8 cellular contexts compared by ENCODE assay signal in genomic region chr6:33201147-33201545, GRCh38. TPM values are rescaled to one million over a fixed set of nuclear protein-coding genes. Genes with fewer than 3 reads are reported as not detected.
DNase-seq lines count a peak whose midpoint lies in the region; ATAC-seq, FAIRE-seq and TF ChIP-seq lines count a peak whose summit lies in the region.

No MANE protein-coding gene starts in this region.

- H3K4me3 Mint-ChIP-seq in activated B cell treated with CpG ODN at 0.5 μM for 24 hours: peak overlapping the region; percentile 99

- no peaks in the 10 kb centered on the region for H3K9me3 ChIP-seq in GM23248 (ENCODE audit: low read depth)
- no peaks in the 10 kb centered on the region for H3K9me3 ChIP-seq in left ventricle myocardium inferior (replicated peaks)
- no peaks in the 10 kb centered on the region for H3K9me3 ChIP-seq in small intestine (ENCODE audit: control insufficient read depth, low read depth)

- POLR2A ChIA-PET in activated B cell treated with CpG ODN at 0.5 μM for 24 hours (lab: Charles Lee): no interaction called here

- CTCF ChIA-PET in activated B cell treated with CpG ODN at 0.5 μM for 24 hours (lab: Charles Lee): no interaction called here

- TF ChIP-seq CTCF in activated B cell treated with CpG ODN at 0.5 μM for 24 hours (IDR thresholded peaks at IDR 0.05) (no peak), left ventricle myocardium inferior (IDR thresholded peaks at IDR 0.05; ENCODE audit: borderline replicate concordance) (no peak)

- H3K9me3 Mint-ChIP-seq in activated B cell treated with CpG ODN at 0.5 μM for 24 hours: no peaks in the 10 kb centered on the region

- peaks cover 56% of the 10 kb centered on the region for H3K36me3 Mint-ChIP-seq in activated B cell treated with CpG ODN at 0.5 μM for 24 hours (ENCODE audit: low read depth)

- H3K9ac ChIP-seq in GM23248: peak overlapping the region; percentile 100

- H4K20me1 ChIP-seq in GM23248 (ENCODE audit: insufficient read depth): no peaks in the 10 kb centered on the region; the same call in 1 of the 2 replicates

- H3K27ac Mint-ChIP-seq in activated B cell treated with CpG ODN at 0.5 μM for 24 hours: peak overlapping the region; percentile 96

- ATAC-seq in activated B cell treated with CpG ODN at 0.5 μM for 24 hours (ENCODE audit: low read depth): no peak
- no peak for ATAC-seq in GM21723 (IDR thresholded peaks at IDR 0.05; ENCODE audit: unreplicated experiment)
- no peak for ATAC-seq in HG02642 (IDR thresholded peaks at IDR 0.05; ENCODE audit: poor library complexity, unreplicated experiment)

- peaks cover 74% of the 10 kb centered on the region for H3K79me2 ChIP-seq in GM23248 (ENCODE audit: insufficient read depth)

- DNase-seq in GM23248: no peak
- no peak for DNase-seq in activated B cell treated with CpG ODN at 0.5 μM for 24 hours
- no peak for DNase-seq in left ventricle myocardium inferior
- DNase-seq in small intestine: no peak
- DNase-seq in glomerular visceral epithelial cell (ENCODE audit: extremely low spot score): no peak
- no peak for DNase-seq in NCI-H1105 treated with DMSO at 0.1 percent for 48 hours (lab: John Stamatoyannopoulos, UW)

- H3K9me2 ChIP-seq in GM23248 (ENCODE audit: insufficient read depth): no peaks in the 10 kb centered on the region

- H3K4me3 ChIP-seq in GM23248 (peak overlapping the region; percentile 99), left ventricle myocardium inferior (peak overlapping the region; percentile 99), small intestine (ENCODE audit: low read depth in 1 of 2, low read length in 2 of 2) (peak overlapping the region; percentile 79 to 85)

- peaks cover 80% of the 10 kb centered on the region for H3K4me1 Mint-ChIP-seq in activated B cell treated with CpG ODN at 0.5 μM for 24 hours

- in situ Hi-C loops in GM23248 (cut with MboI): no loop called here

- H2AFZ ChIP-seq in GM23248: peak overlapping the region; percentile 66

- peaks cover 49% of the 10 kb centered on the region for H3F3A ChIP-seq in GM23248 (ENCODE audit: insufficient read depth)

- H3K4me1 ChIP-seq in GM23248 (ENCODE audit: insufficient read depth) (peaks cover 29% of the 10 kb centered on the region), left ventricle myocardium inferior (peaks cover 88% of the 10 kb centered on the region), small intestine (ENCODE audit: control insufficient read depth in 2 of 2, insufficient read depth in 1 of 2, low read depth in 1 of 2, low read length in 1 of 2) (peaks cover 9 to 12% of the 10 kb centered on the region in 2 donors)

- WGBS in GM23248 (ENCODE audit: low coverage in 1 of 2, low lambda C conversion rate in 2 of 2, missing lambda C conversion rate in 2 of 2), 2 experiments: 1 to 4% methylated on average over 14 of the region's 14 CpGs
- 1 to 2% (median 2%) methylated on average over 14 of the region's 14 CpGs for WGBS in small intestine, 3 donors

- H3K27me3 Mint-ChIP-seq in activated B cell treated with CpG ODN at 0.5 μM for 24 hours: no peaks in the 10 kb centered on the region

- H3K27ac ChIP-seq in GM23248 (peak overlapping the region; percentile 99), left ventricle myocardium inferior (replicated peaks) (peak overlapping the region; percentile 99), small intestine (ENCODE audit: low read depth in 1 of 2, low read length in 1 of 2) (peak overlapping the region; percentile 92 to 99)

- peak overlapping the region; percentile 100 for H3K4me2 ChIP-seq in GM23248 (ENCODE audit: unreplicated experiment)

- peaks cover 13% of the 10 kb centered on the region for H3K36me3 ChIP-seq in GM23248 (ENCODE audit: low read depth)
- peaks cover 44% of the 10 kb centered on the region for H3K36me3 ChIP-seq in left ventricle myocardium inferior
- peaks cover 8 to 17% of the 10 kb centered on the region in 2 donors for H3K36me3 ChIP-seq in small intestine (ENCODE audit: control insufficient read depth in 2 of 2, insufficient read depth in 2 of 2, low read length in 2 of 2)

- H3K27me3 ChIP-seq in GM23248 (replicated peaks; ENCODE audit: insufficient read depth) (no peaks in the 10 kb centered on the region), left ventricle myocardium inferior (ENCODE audit: low read depth) (no peaks in the 10 kb centered on the region), small intestine (ENCODE audit: control insufficient read depth in 2 of 2, insufficient read depth in 2 of 2, low read length in 2 of 2) (no peaks in the 10 kb centered on the region)

- FAIRE-seq in small intestine (lab: Jason Lieb, UNC): no peak

- intact Hi-C loops in activated B cell treated with CpG ODN at 0.5 μM for 24 hours (cut with micrococcal nuclease): loop anchor here (2.0 to 10.0 kb wide), 5 partner anchors 88 to 1226 kb away; partner anchors contain the start of genes AGPAT1, DXO, HLA-DOA and RNF5
- intact Hi-C loops in left ventricle myocardium inferior (cut with micrococcal nuclease): no loop called here

RNA-seq across cellular contexts. Expression of gene SLC39A7, which starts 0.5 kb away (rescaled TPM):
- 126 and 147 TPM in 2 replicates for total RNA-seq in GM23248 (2014; rRNA removed; shearing (Covaris generic))
- polyA plus RNA-seq in GM23248 (2016; fragmentation: Nextera tagmentation; extraction: Ambion mirVana) (24.7 and 26.9 TPM in 2 replicates), small intestine (100 to 1,000 TPM in 1 of 3 donors, 10 to 100 TPM in 2; 38.9 to 162 (median 57.3) TPM)
- total RNA-seq in activated B cell treated with CpG ODN at 0.5 μM for 24 hours (31.7 and 35.2 TPM in 2 replicates), left ventricle myocardium inferior (50.5 TPM)

RNA-seq across cellular contexts. Expression of gene RXRB, which starts 0.7 kb away (rescaled TPM):
- total RNA-seq in GM23248 (2014; rRNA removed; shearing (Covaris generic)): 27.7 and 28.8 TPM in 2 replicates
- polyA plus RNA-seq in GM23248 (2016; fragmentation: Nextera tagmentation; extraction: Ambion mirVana) (28.1 and 28.9 TPM in 2 replicates), small intestine (10 to 100 TPM; 26.3 to 32.4 (median 29.2) TPM)
- total RNA-seq in activated B cell treated with CpG ODN at 0.5 μM for 24 hours (72.4 and 74.3 TPM in 2 replicates), left ventricle myocardium inferior (40.3 TPM)

RNA-seq across cellular contexts. Expression of gene HSD17B8, which starts 3.3 kb away (rescaled TPM):
- 1.8 and 3.7 TPM in 2 replicates for total RNA-seq in GM23248 (2014; rRNA removed; shearing (Covaris generic))
- 5.3 and 5.6 TPM in 2 replicates for polyA plus RNA-seq in GM23248 (2016; fragmentation: Nextera tagmentation; extraction: Ambion mirVana)
- 12.3 TPM in 2 replicates for total RNA-seq in activated B cell treated with CpG ODN at 0.5 μM for 24 hours
- 18.2 TPM for total RNA-seq in left ventricle myocardium inferior
- polyA plus RNA-seq in small intestine: 10 to 100 TPM; 30.9 to 33.8 (median 32.2) TPM

RNA-seq across cellular contexts. Expression of gene RING1, which starts 7.2 kb away (rescaled TPM):
- 35.8 and 37.6 TPM in 2 replicates for total RNA-seq in GM23248 (2014; rRNA removed; shearing (Covaris generic))
- polyA plus RNA-seq in GM23248 (2016; fragmentation: Nextera tagmentation; extraction: Ambion mirVana) (11.3 and 12.7 TPM in 2 replicates), small intestine (10 to 100 TPM; 30.4 to 46.7 (median 42.3) TPM)
- total RNA-seq in activated B cell treated with CpG ODN at 0.5 μM for 24 hours (41.7 and 43.8 TPM in 2 replicates), left ventricle myocardium inferior (28.4 TPM)

RNA-seq across cellular contexts. Expression of gene COL11A2, which starts 8.9 kb away (rescaled TPM):
- total RNA-seq in GM23248 (2014; rRNA removed; shearing (Covaris generic)): 0.25 and 0.32 TPM in 2 replicates
- polyA plus RNA-seq in GM23248 (2016; fragmentation: Nextera tagmentation; extraction: Ambion mirVana) (0.05 and 0.31 TPM in 2 replicates), small intestine (under 1 TPM; 0.27 to 0.67 (median 0.57) TPM)
- total RNA-seq in activated B cell treated with CpG ODN at 0.5 μM for 24 hours (0.32 and 0.47 TPM in 2 replicates), left ventricle myocardium inferior (1.3 TPM)
